ENCODE assay signal across 8 cellular contexts in genomic region chr13:73835138-73835721, GRCh38.
DNase-seq lines count a peak whose midpoint lies in the region; ATAC-seq, FAIRE-seq and TF ChIP-seq lines count a peak whose summit lies in the region.

No MANE protein-coding gene starts in this region.

- ATAC-seq in HG02870 (IDR thresholded peaks at IDR 0.05; ENCODE audit: unreplicated experiment) (peak; percentile 57), GM19023 (IDR thresholded peaks at IDR 0.05; ENCODE audit: unreplicated experiment) (no peak)

- peaks cover 0 to 7% (median 0%) of the 10 kb centered on the region in 4 donors for H3K4me1 ChIP-seq in liver (ENCODE audit: control insufficient read depth in 4 of 4, insufficient read depth in 4 of 4, low read length in 3 of 4)

- TF ChIP-seq RAD21 in liver (IDR thresholded peaks at IDR 0.05): peak; percentile 91 to 94

- CTCF ChIA-PET in GM10248 (lab: Yijun Ruan, JAX): interaction anchor here (0.7 to 4.5 kb wide), 21 partner anchors 9 to 1384 kb away, joined by 3 to 53 read pairs (median 3); no protein-coding TSS in a partner anchor

- FAIRE-seq in A204.1 (lab: Jason Lieb, UNC): peak; percentile 93

- no peaks in the 10 kb centered on the region for H3K36me3 ChIP-seq in liver (ENCODE audit: control insufficient read depth in 4 of 4, insufficient read depth in 3 of 4, low read depth in 1 of 4, low read length in 3 of 4)

- DNase-seq in GM10248 (ENCODE audit: extremely low spot score) (peak; percentile 42), NCI-H460 (ENCODE audit: extremely low read depth, low read depth) (peak; percentile 36), NOMO-1 treated with dmso at 0.1 percent for 144 hours (lab: John Stamatoyannopoulos, UW; ENCODE audit: unreplicated experiment) (no peak)
- peak; percentile 28 for DNase-seq in central memory CD4-positive, alpha-beta T cell

- H3K9me3 ChIP-seq in liver (ENCODE audit: control insufficient read depth in 4 of 4, low read length in 3 of 4): no peaks in the 10 kb centered on the region

- no peaks in the 10 kb centered on the region for H3K27me3 ChIP-seq in liver (ENCODE audit: control insufficient read depth in 4 of 4, insufficient read depth in 4 of 4, low read length in 3 of 4)

- no peak overlapping the region for H3K4me3 ChIP-seq in liver (ENCODE audit: low read depth in 1 of 3, low read length in 3 of 3)

- WGBS in liver: 48% methylated on average over 5 of the region's 5 CpGs

- H3K27ac ChIP-seq in liver (ENCODE audit: low read depth in 1 of 2, low read length in 2 of 2): no peak overlapping the region

- H3K9ac ChIP-seq in liver (ENCODE audit: low read depth in 1 of 2, low read length in 2 of 2): no peak overlapping the region

- POLR2A ChIA-PET in GM10248 (lab: Yijun Ruan, JAX): no interaction called here

- TF ChIP-seq CTCF in GM10248 (IDR thresholded peaks at IDR 0.05; ENCODE audit: control extremely low read depth, extremely low read depth, low read depth, missing control alignments): peak; percentile 39
- TF ChIP-seq CTCF in liver (IDR thresholded peaks at IDR 0.05; ENCODE audit: low read depth, low read length, missing input control): peak; percentile 69

TF ChIP-seq in liver, 16 proteins besides CTCF, POLR2A, EP300 and RAD21:
- TF ChIP-seq GABPA (IDR thresholded peaks at IDR 0.05 in 1 of 2, conservative IDR thresholded peaks at IDR 0.05 in 1 of 2) (no peak), HNF4A (conservative IDR thresholded peaks at IDR 0.05) (no peak), FOXA2 (IDR thresholded peaks at IDR 0.05) (no peak), EGR1 (IDR thresholded peaks at IDR 0.05; ENCODE audit: low read depth in 2 of 2) (no peak), NR2F2 (IDR thresholded peaks at IDR 0.05) (no peak), REST (IDR thresholded peaks at IDR 0.05) (no peak), TAF1 (conservative IDR thresholded peaks at IDR 0.05) (no peak), HNF4G (IDR thresholded peaks at IDR 0.05) (no peak), SP1 (IDR thresholded peaks at IDR 0.05) (no peak), FOXA1 (IDR thresholded peaks at IDR 0.05) (no peak)
- TF ChIP-seq, protein P1, sequence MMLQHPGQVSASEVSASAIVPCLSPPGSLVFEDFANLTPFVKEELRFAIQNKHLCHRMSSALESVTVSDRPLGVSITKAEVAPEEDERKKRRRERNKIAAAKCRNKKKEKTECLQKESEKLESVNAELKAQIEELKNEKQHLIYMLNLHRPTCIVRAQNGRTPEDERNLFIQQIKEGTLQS (IDR thresholded peaks at IDR 0.05): no peak
TF ChIP-seq in liver: peak in this region for 0.
